9 cellular contexts compared by ENCODE assay signal in the genomic region with DNA sequence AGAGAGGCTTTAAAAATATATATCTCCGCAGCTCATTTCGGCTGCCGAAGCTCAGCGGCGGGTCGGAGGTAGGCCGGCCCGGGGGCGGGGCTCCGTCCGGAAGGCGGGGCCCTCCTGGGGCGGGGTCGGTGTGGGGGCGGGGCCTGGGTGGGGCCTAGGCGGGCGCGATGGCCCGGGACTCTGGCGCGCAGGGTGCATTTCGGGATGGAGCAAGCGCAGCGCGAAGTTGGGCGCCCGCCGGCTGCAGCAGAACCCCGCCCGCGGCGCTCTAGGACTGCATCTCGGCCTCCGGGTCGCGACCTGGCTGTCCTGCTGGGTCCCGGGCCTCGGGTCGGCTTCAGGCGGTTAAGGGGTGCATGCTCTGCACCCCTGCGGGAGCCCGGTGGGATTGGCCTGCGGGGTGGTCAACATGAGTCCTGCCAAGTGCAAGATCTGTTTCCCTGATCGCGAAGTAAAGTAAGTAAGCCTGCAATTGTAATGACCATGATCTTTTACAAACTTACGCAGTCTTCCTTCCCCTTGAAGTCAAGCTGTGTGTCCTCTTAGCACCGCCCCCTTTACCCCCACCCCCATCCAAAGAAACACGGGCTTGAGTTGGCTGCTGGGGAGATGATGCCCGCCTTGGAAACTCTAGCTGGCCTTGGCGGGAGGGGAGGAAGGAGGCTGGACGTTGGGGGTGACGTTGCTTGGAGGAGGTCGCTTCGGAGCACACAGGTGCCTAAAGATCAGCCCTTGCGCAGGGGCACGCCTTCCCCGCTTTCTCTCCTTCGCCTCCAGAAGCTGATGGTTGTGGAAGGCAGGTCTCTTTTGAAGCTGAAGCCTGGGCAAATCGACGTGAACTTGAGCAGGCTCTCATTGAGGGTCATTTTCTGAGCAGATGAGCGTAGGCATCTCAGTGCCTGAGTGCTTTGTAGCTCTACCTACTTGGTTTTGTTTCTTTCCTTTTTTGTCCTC. TPM values are rescaled to one million over a fixed set of nuclear protein-coding genes. Genes with fewer than 3 reads are reported as not detected.
DNase-seq lines count a peak whose midpoint lies in the region; ATAC-seq lines count a peak whose summit lies in the region.
"Had no signal": no experiment of that assay in that cellular context is flagged by ENCODE, and none has a peak within 500 bp of the region (broad histone marks: within the 10 kb centered on the region; RNA-seq: fewer than 3 reads in every experiment).

No MANE protein-coding gene starts in this region.

- no peak overlapping the region for H2AK5ac ChIP-seq in neuronal stem cell (ENCODE audit: low read depth, low read length)

- no peaks in the 10 kb centered on the region for H3K79me1 ChIP-seq in neuronal stem cell (ENCODE audit: low read depth, low read length)

- H3K4me3 ChIP-seq in neuronal stem cell (ENCODE audit: low read length in 2 of 2) = peak overlapping the region; percentile 61 to 81

- no peaks in the 10 kb centered on the region for H3K36me3 ChIP-seq in KOPT-K1 (ENCODE audit: insufficient read depth, low read length)
- H3K36me3 ChIP-seq in neuronal stem cell (replicated peaks in 1 of 2; ENCODE audit: control insufficient read depth in 2 of 2, insufficient read depth in 2 of 2, low read length in 2 of 2) = no peaks in the 10 kb centered on the region

- H2BK12ac ChIP-seq in neuronal stem cell (ENCODE audit: low read length) = no peak overlapping the region

- no peak overlapping the region for H4K91ac ChIP-seq in neuronal stem cell (ENCODE audit: low read depth, low read length, poor library complexity)

- H3K9me3 ChIP-seq in KOPT-K1 (ENCODE audit: insufficient read depth, low read length, poor library complexity, severe bottlenecking) = no peaks in the 10 kb centered on the region
- H3K9me3 ChIP-seq in neuronal stem cell (replicated peaks in 1 of 2; ENCODE audit: control insufficient read depth in 2 of 2, insufficient read depth in 1 of 2, low read depth in 1 of 2, low read length in 2 of 2) = no peaks in the 10 kb centered on the region

- peak overlapping the region; percentile 47 for H3K9ac ChIP-seq in neuronal stem cell (ENCODE audit: low read depth, low read length, poor library complexity)

- H3K27ac ChIP-seq in KOPT-K1 (ENCODE audit: low read depth, low read length, poor library complexity, severe bottlenecking) (peak overlapping the region; percentile 57), neuronal stem cell (replicated peaks; ENCODE audit: low read length) (no peak overlapping the region)
- H3K27ac ChIP-seq: epithelial cell of prostate had no signal

- H3K18ac ChIP-seq in neuronal stem cell (ENCODE audit: low read length) = peak overlapping the region; percentile 82

- DNase-seq in Caki2 (ENCODE audit: low read depth) (peak; percentile 83), SK-MEL-5 (ENCODE audit: low read depth, low spot score) (peak; percentile 85), germinal center (ENCODE audit: low spot score) (peak; percentile 97), neuronal stem cell (ENCODE audit: low spot score) (peak; percentile 77), stromal cell of bone marrow (ENCODE audit: low read depth) (peak; percentile 61)
- peak; percentile 78 for DNase-seq in activated naive CD4-positive, alpha-beta T cell treated with Interleukin-2 at 50 U/mL for 16 hours

- peaks cover 0 to 39% (median 7%) of the 10 kb centered on the region in 3 experiments for H3K27me3 ChIP-seq in neuronal stem cell (ENCODE audit: control insufficient read depth in 3 of 3, insufficient read depth in 3 of 3, low read depth in 1 of 3, low read length in 3 of 3)

- peak overlapping the region; percentile 98 for H2AFZ ChIP-seq in neuronal stem cell (ENCODE audit: low read length)

- H3K4me2 ChIP-seq in neuronal stem cell (ENCODE audit: insufficient read depth, low read length, poor library complexity, severe bottlenecking) = peak overlapping the region; percentile 86

- no peak overlapping the region for H2BK120ac ChIP-seq in neuronal stem cell (ENCODE audit: low read depth, low read length)

- peak; percentile 86 for ATAC-seq in GM21529 (IDR thresholded peaks at IDR 0.05; ENCODE audit: unreplicated experiment)

- no peak overlapping the region for H3K4ac ChIP-seq in neuronal stem cell (ENCODE audit: low read length)

- peak overlapping the region; percentile 74 for H3K23ac ChIP-seq in neuronal stem cell (ENCODE audit: low read depth, low read length, poor library complexity)

- H2BK15ac ChIP-seq in neuronal stem cell (ENCODE audit: low read length) = no peak overlapping the region

- WGBS in neuronal stem cell (ENCODE audit: extremely low coverage in 2 of 2, insufficient read length in 2 of 2, insufficient replicate concordance in 1 of 2), 2 donors = no CpG with 5 or more reads among the region's 61 CpGs

- H4K8ac ChIP-seq in neuronal stem cell (ENCODE audit: low read depth, low read length) = no peak overlapping the region

- no peak overlapping the region for H2BK5ac ChIP-seq in neuronal stem cell (ENCODE audit: low read length)

- peaks cover 3 to 5% of the 10 kb centered on the region in 2 donors for H3K4me1 ChIP-seq in neuronal stem cell (ENCODE audit: control insufficient read depth in 2 of 2, insufficient read depth in 1 of 2, low read depth in 1 of 2, low read length in 2 of 2)

- H3K14ac ChIP-seq in neuronal stem cell (ENCODE audit: low read length) = no peak overlapping the region

- in situ Hi-C loops in Caki2 (cut with HindIII; ENCODE audit: low pct_unique_long_range_greater_than_20kb, low sequenced_read_pairs) = no loop called here
- in situ Hi-C loops in SK-MEL-5 (cut with HindIII; ENCODE audit: low pct_unique_long_range_greater_than_20kb, low sequenced_read_pairs) = no loop called here

RNA-seq across cellular contexts. Expression of a gene that starts 38.4 kb away (rescaled TPM):
- total RNA-seq in Caki2 (2014; rRNA removed; shearing (Covaris generic); ENCODE audit: low replicate concordance) = 1.6 and 6.8 TPM in 2 replicates
- total RNA-seq in SK-MEL-5 (2014; rRNA removed; shearing (Covaris generic)) = 5.9 and 6.9 TPM in 2 replicates
- polyA plus RNA-seq in SK-MEL-5 (2015; cell fraction: cytosol; rRNA removed) = 9.9 and 11.0 TPM in 2 replicates
- polyA plus RNA-seq in SK-MEL-5 (2015; cell fraction: nucleus; rRNA removed) = 21.8 and 26.6 TPM in 2 replicates
- polyA plus RNA-seq in neuronal stem cell (2013, experiment 1 of 2) = 3.8 TPM
- 4.0 TPM for polyA plus RNA-seq in neuronal stem cell (2013, experiment 2 of 2)

RNA-seq across cellular contexts. Expression of a gene that starts 57.4 kb away (rescaled TPM):
- total RNA-seq in Caki2 (2014; rRNA removed; shearing (Covaris generic); ENCODE audit: low replicate concordance) = 39.0 and 61.1 TPM in 2 replicates
- total RNA-seq in SK-MEL-5 (2014; rRNA removed; shearing (Covaris generic)) = 35.3 and 35.4 TPM in 2 replicates
- 54.4 and 57.2 TPM in 2 replicates for polyA plus RNA-seq in SK-MEL-5 (2015; cell fraction: cytosol; rRNA removed)
- 19.5 and 33.7 TPM in 2 replicates for polyA plus RNA-seq in SK-MEL-5 (2015; cell fraction: nucleus; rRNA removed)
- 51.4 TPM for polyA plus RNA-seq in neuronal stem cell (2013, experiment 1 of 2)
- 50.5 TPM for polyA plus RNA-seq in neuronal stem cell (2013, experiment 2 of 2)
